In genomic region chr18:46415532-46415931, GRCh38 we compare ENCODE assay signal across 20 cellular contexts.
A peak's percentile ranks its signal among the peaks of the same experiment; 100 is the strongest.
DNase-seq lines count a peak whose midpoint lies in the region; ATAC-seq and TF ChIP-seq lines count a peak whose summit lies in the region.
"Had no signal": no experiment of that assay in that cellular context is flagged by ENCODE, and none has a peak within 500 bp of the region (broad histone marks: within the 10 kb centered on the region; RNA-seq: fewer than 3 reads in every experiment).

No MANE protein-coding gene starts in this region.

- H3K4me3 ChIP-seq in spleen (no peak overlapping the region), transverse colon (no peak overlapping the region)
- H3K4me3 ChIP-seq: BLaER1 treated with 17β-estradiol and CSF1 and Interleukin-3, amounts not matched to agents 10 nM and 100 nM; GM12878; GM23338; HAP-1 had no signal

- H3K27ac Mint-ChIP-seq in WTC11: peak overlapping the region; percentile 14; the same call in 1 of the 2 replicates
- peak overlapping the region in 4 of 5 experiments; percentile 7 to 84 (median 64) for H3K27ac Mint-ChIP-seq in brain
- no peak overlapping the region for H3K27ac Mint-ChIP-seq in glutamatergic neuron (ENCODE audit: unreplicated experiment)
- H3K27ac Mint-ChIP-seq: B cell; CD14-positive monocyte; CD4-positive, alpha-beta T cell; CD8-positive, alpha-beta memory T cell; GM23338; HFFc6 had no signal

- no peak for TF ChIP-seq EP300 in transverse colon (IDR thresholded peaks at IDR 0.05; ENCODE audit: low read depth)

- H3K36me3 Mint-ChIP-seq in WTC11 (no peaks in the 10 kb centered on the region), brain (peaks cover 19% of the 10 kb centered on the region), glutamatergic neuron (ENCODE audit: unreplicated experiment) (no peaks in the 10 kb centered on the region)
- H3K36me3 Mint-ChIP-seq: CD14-positive monocyte had no signal

- 79 to 94% (median 81%) methylated on average over 3 of the region's 3 CpGs for WGBS in spleen, 5 donors
- WGBS in transverse colon (ENCODE audit: low coverage in 1 of 2), 2 donors: 76 to 100% methylated on average over 1 to 3 of the region's 3 CpGs

- TF ChIP-seq CTCF in WTC11 (IDR thresholded peaks at IDR 0.05) (no peak), brain (conservative IDR thresholded peaks at IDR 0.05) (no peak), glutamatergic neuron (IDR thresholded peaks at IDR 0.05; ENCODE audit: partially characterized antibody, unreplicated experiment) (no peak), spleen (IDR thresholded peaks at IDR 0.05 in 8 of 11, conservative IDR thresholded peaks at IDR 0.05 in 3 of 11) (no peak), transverse colon (IDR thresholded peaks at IDR 0.05) (no peak)

- ATAC-seq in WTC11 (no peak), GM21576 (IDR thresholded peaks at IDR 0.05; ENCODE audit: unreplicated experiment) (no peak)
- ATAC-seq: GM12878 had no signal

- H3K27ac ChIP-seq in spleen (peak overlapping the region in 6 of 8 donors; percentile 29 to 61 (median 51)), transverse colon (no peak overlapping the region)
- H3K27ac ChIP-seq: BLaER1 treated with 17β-estradiol and CSF1 and Interleukin-3, amounts not matched to agents 10 nM and 100 nM had no signal

- H3K9me3 ChIP-seq in spleen (no peaks in the 10 kb centered on the region), transverse colon (no peaks in the 10 kb centered on the region)
- H3K9me3 ChIP-seq: BLaER1 treated with 17β-estradiol and CSF1 and Interleukin-3, amounts not matched to agents 10 nM and 100 nM; HAP-1 had no signal

- H3K27me3 Mint-ChIP-seq in WTC11 (ENCODE audit: low read depth) (no peaks in the 10 kb centered on the region), brain (no peaks in the 10 kb centered on the region), glutamatergic neuron (ENCODE audit: unreplicated experiment) (peaks cover 19% of the 10 kb centered on the region)
- H3K27me3 Mint-ChIP-seq: B cell; CD4-positive, alpha-beta T cell; CD8-positive, alpha-beta memory T cell had no signal

- H3K36me3 ChIP-seq in spleen (no peaks in the 10 kb centered on the region), transverse colon (no peaks in the 10 kb centered on the region)
- H3K36me3 ChIP-seq: HAP-1 had no signal

- no peak for TF ChIP-seq POLR2A in spleen (IDR thresholded peaks at IDR 0.05)
- no peak for TF ChIP-seq POLR2A in transverse colon (IDR thresholded peaks at IDR 0.05)

- intact Hi-C loops in spleen (cut with DNase I; ENCODE audit: low total_unique reads): no loop called here
- intact Hi-C loops in transverse colon (cut with DNase I; ENCODE audit: low total_unique reads): no loop called here

- peaks cover 77% of the 10 kb centered on the region for H3K4me1 Mint-ChIP-seq in WTC11
- peaks cover 86% of the 10 kb centered on the region for H3K4me1 Mint-ChIP-seq in brain
- peaks cover 51% of the 10 kb centered on the region for H3K4me1 Mint-ChIP-seq in glutamatergic neuron (ENCODE audit: low read depth, unreplicated experiment)
- H3K4me1 Mint-ChIP-seq: B cell; CD14-positive monocyte; CD8-positive, alpha-beta memory T cell had no signal

- DNase-seq in WTC11 (ENCODE audit: low spot score) (no peak), glutamatergic neuron (no peak), spleen (no peak), transverse colon (no peak), AML-193 (lab: John Stamatoyannopoulos, UW) (no peak)
- DNase-seq: CD4-positive, alpha-beta T cell; CD8-positive, alpha-beta memory T cell; DMS 273 treated with DMSO at 0.1 percent for 48 hours; DMS79; EL; GDM1; HFFc6 had no signal

- H3K27me3 ChIP-seq in spleen (replicated peaks in 1 of 7): no peaks in the 10 kb centered on the region
- H3K27me3 ChIP-seq in transverse colon: no peaks in the 10 kb centered on the region
- H3K27me3 ChIP-seq: BLaER1 treated with 17β-estradiol and CSF1 and Interleukin-3, amounts not matched to agents 10 nM and 100 nM had no signal

- no peak overlapping the region for H3K4me3 Mint-ChIP-seq in WTC11
- no peak overlapping the region for H3K4me3 Mint-ChIP-seq in brain
- peak overlapping the region; percentile 23 for H3K4me3 Mint-ChIP-seq in glutamatergic neuron (ENCODE audit: unreplicated experiment)
- H3K4me3 Mint-ChIP-seq: B cell; CD14-positive monocyte; CD4-positive, alpha-beta T cell; CD8-positive, alpha-beta memory T cell; GM23338; HFFc6 had no signal

- POLR2A ChIA-PET in WTC11 (lab: Charles Lee): no interaction called here

- in situ Hi-C loops in transverse colon (cut with MboI; ENCODE audit: low pct_ligation_motif_present in 1 of 4, low pct_unique_long_range_greater_than_20kb in 1 of 4, low sequenced_read_pairs in 3 of 4): no loop called here

- CTCF ChIA-PET in WTC11 (lab: Charles Lee): interaction anchor here (1.3 to 2.0 kb wide), 2 partner anchors 23 to 243 kb away, joined by 3 to 10 read pairs; no protein-coding TSS in a partner anchor

- H3K4me1 ChIP-seq in spleen (peaks cover 8 to 69% (median 45%) of the 10 kb centered on the region in 6 donors), transverse colon (peaks cover 3 to 23% (median 13%) of the 10 kb centered on the region in 4 donors)
- H3K4me1 ChIP-seq: HAP-1 had no signal

- no peaks in the 10 kb centered on the region for H3K9me3 Mint-ChIP-seq in WTC11
- H3K9me3 Mint-ChIP-seq in brain: no peaks in the 10 kb centered on the region
- peaks cover 3% of the 10 kb centered on the region for H3K9me3 Mint-ChIP-seq in glutamatergic neuron (ENCODE audit: unreplicated experiment)
- H3K9me3 Mint-ChIP-seq: CD14-positive monocyte; CD4-positive, alpha-beta T cell; CD8-positive, alpha-beta memory T cell; GM23338; HFFc6 had no signal

TF ChIP-seq in WTC11, 78 proteins besides CTCF, POLR2A, EP300 and RAD21 (continues in another document):
- TF ChIP-seq EMX1 (CRISPR knock-in tag; IDR thresholded peaks at IDR 0.05): no peak
- no peak for TF ChIP-seq E2F5 (CRISPR knock-in tag; IDR thresholded peaks at IDR 0.05)
- TF ChIP-seq ATF1 (CRISPR knock-in tag; IDR thresholded peaks at IDR 0.05): no peak
- no peak for TF ChIP-seq ZNF232 (CRISPR knock-in tag; IDR thresholded peaks at IDR 0.05)
- no peak for TF ChIP-seq MLX (CRISPR knock-in tag; IDR thresholded peaks at IDR 0.05)
- no peak for TF ChIP-seq E2F4 (CRISPR knock-in tag; IDR thresholded peaks at IDR 0.05; ENCODE audit: borderline replicate concordance, low read depth)
- no peak for TF ChIP-seq JAZF1 (CRISPR knock-in tag; IDR thresholded peaks at IDR 0.05)
- TF ChIP-seq STAT6 (CRISPR knock-in tag; conservative IDR thresholded peaks at IDR 0.05; ENCODE audit: low read depth): no peak
- TF ChIP-seq NR2C2 (CRISPR knock-in tag; IDR thresholded peaks at IDR 0.05): no peak
- TF ChIP-seq CREM (CRISPR knock-in tag; IDR thresholded peaks at IDR 0.05): no peak

Comparison
In these comparisons a context has a peak if more than half of its experiments do, and no peak if none do; other contexts are left out.
1. H3K27ac ChIP-seq: peak in spleen (6 of 8); none in transverse colon (0 of 4).